ENCODE assay signal across 16 cellular contexts in the genomic region with DNA sequence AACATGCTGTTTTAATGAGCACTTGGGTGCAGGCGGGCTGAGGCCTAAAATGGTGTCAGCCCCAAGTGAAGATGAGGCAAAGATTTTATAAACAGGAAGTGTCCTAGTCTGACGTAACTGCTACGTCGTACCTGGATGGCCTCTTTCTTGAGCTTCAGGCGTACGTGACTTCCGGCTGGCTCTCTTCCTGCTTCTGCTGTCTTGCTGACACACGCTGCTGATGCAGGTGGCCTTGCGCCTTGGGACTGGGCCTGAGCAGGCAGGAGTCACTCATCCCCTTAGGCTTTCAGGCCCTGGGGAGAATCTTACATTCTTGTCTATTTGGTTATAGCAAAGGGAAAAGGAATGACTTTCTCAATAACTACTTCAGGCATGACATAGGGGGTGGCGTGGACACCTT. TPM values are rescaled to one million over a fixed set of nuclear protein-coding genes. Genes with fewer than 3 reads are reported as not detected.
A peak's percentile ranks its signal among the peaks of the same experiment; 100 is the strongest.
DNase-seq lines count a peak whose midpoint lies in the region; ATAC-seq and TF ChIP-seq lines count a peak whose summit lies in the region.
"Had no signal": no experiment of that assay in that cellular context is flagged by ENCODE, and none has a peak within 500 bp of the region (broad histone marks: within the 10 kb centered on the region; RNA-seq: fewer than 3 reads in every experiment).

No MANE protein-coding gene starts in this region.

- WGBS in neuronal stem cell (ENCODE audit: extremely low coverage in 2 of 2, insufficient read length in 2 of 2, insufficient replicate concordance in 1 of 2), 2 donors: no CpG with 5 or more reads among the region's 10 CpGs

- H3K79me2 ChIP-seq in GM23338 (replicated peaks; ENCODE audit: insufficient read depth): no peaks in the 10 kb centered on the region

- peak overlapping the region; percentile 96 for H2AFZ ChIP-seq in GM23338
- H2AFZ ChIP-seq in neuronal stem cell (ENCODE audit: low read length): no peak overlapping the region

- H3K4ac ChIP-seq in neuronal stem cell (ENCODE audit: low read length): no peak overlapping the region

- no peak overlapping the region for H3K14ac ChIP-seq in neuronal stem cell (ENCODE audit: low read length)

- no peak overlapping the region for H2AK5ac ChIP-seq in neuronal stem cell (ENCODE audit: low read depth, low read length)

- H2BK12ac ChIP-seq in neuronal stem cell (ENCODE audit: low read length): no peak overlapping the region

- no peak for TF ChIP-seq CTCF in GM23338 (conservative IDR thresholded peaks at IDR 0.05; ENCODE audit: low read depth in 2 of 2)
- no peak for TF ChIP-seq CTCF in GM13976 (IDR thresholded peaks at IDR 0.05; ENCODE audit: borderline replicate concordance, control extremely low read depth, extremely low read depth, insufficient read depth, missing control alignments)

- H3K4me2 ChIP-seq in GM23338 (no peak overlapping the region), neuronal stem cell (ENCODE audit: insufficient read depth, low read length, poor library complexity, severe bottlenecking) (no peak overlapping the region)

- no peak overlapping the region for H4K8ac ChIP-seq in neuronal stem cell (ENCODE audit: low read depth, low read length)

- H3K4me3 ChIP-seq in GM23338: no peak overlapping the region
- no peak overlapping the region for H3K4me3 ChIP-seq in neuronal stem cell (ENCODE audit: low read length in 2 of 2)
- H3K4me3 ChIP-seq: SJCRH30 had no signal

- peak overlapping the region; percentile 59 for H3K18ac ChIP-seq in neuronal stem cell (ENCODE audit: low read length)

- H2BK5ac ChIP-seq in neuronal stem cell (ENCODE audit: low read length): no peak overlapping the region

- DNase-seq in activated naive CD4-positive, alpha-beta T cell treated with anti-CD3 and anti-CD28 coated beads for 36 hours: no peak
- DNase-seq in activated naive CD4-positive, alpha-beta T cell treated with anti-CD3 and anti-CD28 coated beads, Interleukin-2, amount 50 U/mL, for 16 hours: no peak
- no peak for DNase-seq in GM23338 (ENCODE audit: low spot score)
- DNase-seq in activated naive CD8-positive, alpha-beta T cell treated with anti-CD3 and anti-CD28 coated beads, Interleukin-2, amount 10 ng/mL, durations not matched to agents 7 days and 5 days: no peak
- DNase-seq in neuronal stem cell (ENCODE audit: low spot score): no peak
- no peak for DNase-seq in GM13976 (ENCODE audit: low spot score)
- no peak for DNase-seq in NCI-H82 (lab: John Stamatoyannopoulos, UW)
- DNase-seq: DMS 273 treated with DMSO at 0.1 percent for 48 hours, KBM-7, NCI-H1105 treated with DMSO at 0.1 percent for 48 hours, NCI-H1694 treated with DMSO at 0.1 percent for 48 hours, NCI-H2107, NCI-H510A treated with DMSO at 0.1 percent for 48 hours, NCI-H774, SJCRH30 had no signal

- H3K9me3 Mint-ChIP-seq in activated naive CD4-positive, alpha-beta T cell treated with anti-CD3 and anti-CD28 coated beads for 36 hours: no peaks in the 10 kb centered on the region
- no peaks in the 10 kb centered on the region for H3K9me3 Mint-ChIP-seq in GM23338
- no peaks in the 10 kb centered on the region for H3K9me3 Mint-ChIP-seq in activated naive CD8-positive, alpha-beta T cell treated with anti-CD3 and anti-CD28 coated beads, Interleukin-2, amount 10 ng/mL, durations not matched to agents 7 days and 5 days

- peak overlapping the region; percentile 64 for H3K27ac Mint-ChIP-seq in activated naive CD4-positive, alpha-beta T cell treated with anti-CD3 and anti-CD28 coated beads for 36 hours
- no peak overlapping the region for H3K27ac Mint-ChIP-seq in GM23338
- peak overlapping the region; percentile 60 for H3K27ac Mint-ChIP-seq in activated naive CD8-positive, alpha-beta T cell treated with anti-CD3 and anti-CD28 coated beads, Interleukin-2, amount 10 ng/mL, durations not matched to agents 7 days and 5 days

- H3K27me3 Mint-ChIP-seq in activated naive CD4-positive, alpha-beta T cell treated with anti-CD3 and anti-CD28 coated beads for 36 hours (ENCODE audit: low read depth): no peaks in the 10 kb centered on the region
- peaks cover 4% of the 10 kb centered on the region for H3K27me3 Mint-ChIP-seq in GM23338 (ENCODE audit: insufficient read depth, low read depth, poor library complexity)
- H3K27me3 Mint-ChIP-seq in activated naive CD8-positive, alpha-beta T cell treated with anti-CD3 and anti-CD28 coated beads, Interleukin-2, amount 10 ng/mL, durations not matched to agents 7 days and 5 days: peaks cover 2% of the 10 kb centered on the region

- no peak overlapping the region for H3K23ac ChIP-seq in neuronal stem cell (ENCODE audit: low read depth, low read length, poor library complexity)

- H4K20me1 ChIP-seq in GM23338 (replicated peaks; ENCODE audit: insufficient read depth): no peaks in the 10 kb centered on the region

- in situ Hi-C loops in GM13976 (cut with MboI; ENCODE audit: low sequenced_read_pairs, unreplicated experiment): loop anchor here (5.0 kb wide), 1 partner anchor 132 kb away; no protein-coding TSS in a partner anchor

- no peak overlapping the region for H2BK15ac ChIP-seq in neuronal stem cell (ENCODE audit: low read length)

- peaks cover 5% of the 10 kb centered on the region; the same call in 1 of the 2 replicates for H3K4me1 ChIP-seq in GM23338 (ENCODE audit: insufficient read depth)
- no peaks in the 10 kb centered on the region for H3K4me1 ChIP-seq in neuronal stem cell (ENCODE audit: control insufficient read depth in 2 of 2, insufficient read depth in 1 of 2, low read depth in 1 of 2, low read length in 2 of 2)
- H3K4me1 ChIP-seq: SJCRH30 had no signal

- POLR2A ChIA-PET in activated naive CD8-positive, alpha-beta T cell treated with anti-CD3 and anti-CD28 coated beads, Interleukin-2, amount 10 ng/mL, durations not matched to agents 7 days and 5 days (lab: Charles Lee): no interaction called here

- H3K4me1 Mint-ChIP-seq in activated naive CD4-positive, alpha-beta T cell treated with anti-CD3 and anti-CD28 coated beads for 36 hours (ENCODE audit: low read depth): peaks cover 14% of the 10 kb centered on the region
- H3K4me1 Mint-ChIP-seq in GM23338: peaks cover 2% of the 10 kb centered on the region; the same call in 2 of the 3 replicates
- peaks cover 10% of the 10 kb centered on the region for H3K4me1 Mint-ChIP-seq in activated naive CD8-positive, alpha-beta T cell treated with anti-CD3 and anti-CD28 coated beads, Interleukin-2, amount 10 ng/mL, durations not matched to agents 7 days and 5 days

- H4K91ac ChIP-seq in neuronal stem cell (ENCODE audit: low read depth, low read length, poor library complexity): no peak overlapping the region

- H3K27ac ChIP-seq in GM23338 (ENCODE audit: low read depth) (no peak overlapping the region), neuronal stem cell (replicated peaks; ENCODE audit: low read length) (no peak overlapping the region)
- H3K27ac ChIP-seq: SJCRH30 had no signal

- no peaks in the 10 kb centered on the region for H3K36me3 ChIP-seq in GM23338 (ENCODE audit: insufficient read depth)
- H3K36me3 ChIP-seq in neuronal stem cell (replicated peaks in 1 of 2; ENCODE audit: control insufficient read depth in 2 of 2, insufficient read depth in 2 of 2, low read length in 2 of 2): no peaks in the 10 kb centered on the region
- H3K36me3 ChIP-seq: SJCRH30 had no signal

- no peak overlapping the region for H3K9ac ChIP-seq in neuronal stem cell (ENCODE audit: low read depth, low read length, poor library complexity)

- no peak overlapping the region for H2BK120ac ChIP-seq in neuronal stem cell (ENCODE audit: low read depth, low read length)

- H3K36me3 Mint-ChIP-seq in activated naive CD4-positive, alpha-beta T cell treated with anti-CD3 and anti-CD28 coated beads for 36 hours (ENCODE audit: low read depth): no peaks in the 10 kb centered on the region
- no peaks in the 10 kb centered on the region for H3K36me3 Mint-ChIP-seq in GM23338 (ENCODE audit: low read depth)
- H3K36me3 Mint-ChIP-seq in activated naive CD8-positive, alpha-beta T cell treated with anti-CD3 and anti-CD28 coated beads, Interleukin-2, amount 10 ng/mL, durations not matched to agents 7 days and 5 days: no peaks in the 10 kb centered on the region

- no peaks in the 10 kb centered on the region for H3F3A ChIP-seq in GM23338 (replicated peaks; ENCODE audit: low read depth)

- no peak overlapping the region for H3K4me3 Mint-ChIP-seq in activated naive CD4-positive, alpha-beta T cell treated with anti-CD3 and anti-CD28 coated beads for 36 hours
- H3K4me3 Mint-ChIP-seq in GM23338: no peak overlapping the region
- no peak overlapping the region for H3K4me3 Mint-ChIP-seq in activated naive CD8-positive, alpha-beta T cell treated with anti-CD3 and anti-CD28 coated beads, Interleukin-2, amount 10 ng/mL, durations not matched to agents 7 days and 5 days

- H3K9me2 ChIP-seq in GM23338 (ENCODE audit: insufficient read depth): peaks cover 5% of the 10 kb centered on the region; the same call in 1 of the 2 replicates

- no peaks in the 10 kb centered on the region for H3K27me3 ChIP-seq in GM23338 (ENCODE audit: insufficient read depth)
- H3K27me3 ChIP-seq in neuronal stem cell (ENCODE audit: control insufficient read depth in 3 of 3, insufficient read depth in 3 of 3, low read depth in 1 of 3, low read length in 3 of 3): no peaks in the 10 kb centered on the region

- H3K79me1 ChIP-seq in neuronal stem cell (ENCODE audit: low read depth, low read length): no peaks in the 10 kb centered on the region

- no peaks in the 10 kb centered on the region for H3K9me3 ChIP-seq in neuronal stem cell (replicated peaks in 1 of 2; ENCODE audit: control insufficient read depth in 2 of 2, insufficient read depth in 1 of 2, low read depth in 1 of 2, low read length in 2 of 2)

- CTCF ChIA-PET in activated naive CD4-positive, alpha-beta T cell treated with anti-CD3 and anti-CD28 coated beads for 36 hours (lab: Charles Lee): interaction anchor here (0.9 to 2.6 kb wide), 3 partner anchors 136 to 140 kb away, joined by 3 to 7 read pairs (median 5); no protein-coding TSS in a partner anchor

- ATAC-seq in GM23338 (no peak), GM21528 (IDR thresholded peaks at IDR 0.05; ENCODE audit: low FRiP score, unreplicated experiment) (no peak)
- no peak for ATAC-seq in activated naive CD8-positive, alpha-beta T cell treated with anti-CD3 and anti-CD28 coated beads, Interleukin-2, amount 10 ng/mL, durations not matched to agents 7 days and 5 days (ENCODE audit: low read depth)

- intact Hi-C loops in activated naive CD4-positive, alpha-beta T cell treated with anti-CD3 and anti-CD28 coated beads for 36 hours (cut with micrococcal nuclease): loop anchor here (1.0 to 5.0 kb wide), 3 partner anchors 20 to 997 kb away; partner anchors contain the start of gene ABRAXAS1

RNA-seq across cellular contexts. Expression of gene ABRAXAS1, which starts 20.1 kb away (rescaled TPM):
- 10 to 100 TPM; 19.7 to 20.9 TPM for total RNA-seq in activated naive CD4-positive, alpha-beta T cell treated with anti-CD3 and anti-CD28 coated beads for 36 hours
- 25.2 and 26.8 TPM in 2 replicates for total RNA-seq in GM23338 (2014; rRNA removed; shearing (Covaris generic))
- polyA plus RNA-seq in GM23338 (2016; fragmentation: Nextera tagmentation; extraction: Ambion mirVana): 5.7 and 8.0 TPM in 2 replicates
- 10 to 100 TPM; 20.1 to 21.7 TPM for total RNA-seq in activated naive CD8-positive, alpha-beta T cell treated with anti-CD3 and anti-CD28 coated beads, Interleukin-2, amount 10 ng/mL, durations not matched to agents 7 days and 5 days
- 33.6 TPM for polyA plus RNA-seq in neuronal stem cell (2013, experiment 1 of 2)
- polyA plus RNA-seq in neuronal stem cell (2013, experiment 2 of 2): 34.9 TPM

RNA-seq across cellular contexts. Expression of gene GPAT3, which starts 30.9 kb away (rescaled TPM):
- total RNA-seq in activated naive CD4-positive, alpha-beta T cell treated with anti-CD3 and anti-CD28 coated beads for 36 hours: 1 to 10 TPM; 2.0 to 3.1 TPM
- 2.0 and 5.7 TPM in 2 replicates for total RNA-seq in GM23338 (2014; rRNA removed; shearing (Covaris generic))
- polyA plus RNA-seq in GM23338 (2016; fragmentation: Nextera tagmentation; extraction: Ambion mirVana): 0.77 and 1.2 TPM in 2 replicates
- total RNA-seq in activated naive CD8-positive, alpha-beta T cell treated with anti-CD3 and anti-CD28 coated beads, Interleukin-2, amount 10 ng/mL, durations not matched to agents 7 days and 5 days: 1 to 10 TPM; 3.1 to 3.4 TPM
- polyA plus RNA-seq in neuronal stem cell (2013, experiment 1 of 2): 0.13 TPM
- polyA plus RNA-seq in neuronal stem cell (2013, experiment 2 of 2): 0.06 TPM

RNA-seq across cellular contexts. Expression of gene MRPS18C, which starts 49.1 kb away (rescaled TPM):
- 10 to 100 TPM; 67.2 to 69.9 TPM for total RNA-seq in activated naive CD4-positive, alpha-beta T cell treated with anti-CD3 and anti-CD28 coated beads for 36 hours
- total RNA-seq in GM23338 (2014; rRNA removed; shearing (Covaris generic)): 26.8 and 40.6 TPM in 2 replicates
- polyA plus RNA-seq in GM23338 (2016; fragmentation: Nextera tagmentation; extraction: Ambion mirVana): 172 and 197 TPM in 2 replicates
- total RNA-seq in activated naive CD8-positive, alpha-beta T cell treated with anti-CD3 and anti-CD28 coated beads, Interleukin-2, amount 10 ng/mL, durations not matched to agents 7 days and 5 days: 10 to 100 TPM; 53.6 to 60.4 TPM
- 83.7 TPM for polyA plus RNA-seq in neuronal stem cell (2013, experiment 1 of 2)
- 94.4 TPM for polyA plus RNA-seq in neuronal stem cell (2013, experiment 2 of 2)

RNA-seq across cellular contexts. Expression of gene HELQ, which starts 49.4 kb away (rescaled TPM):
- total RNA-seq in activated naive CD4-positive, alpha-beta T cell treated with anti-CD3 and anti-CD28 coated beads for 36 hours: 10 to 100 TPM in 1 of 2 experiments, 1 to 10 TPM in 1; 7.9 to 10.9 TPM
- 6.8 and 8.1 TPM in 2 replicates for total RNA-seq in GM23338 (2014; rRNA removed; shearing (Covaris generic))
- polyA plus RNA-seq in GM23338 (2016; fragmentation: Nextera tagmentation; extraction: Ambion mirVana): 4.3 and 6.8 TPM in 2 replicates
- total RNA-seq in activated naive CD8-positive, alpha-beta T cell treated with anti-CD3 and anti-CD28 coated beads, Interleukin-2, amount 10 ng/mL, durations not matched to agents 7 days and 5 days: 10 to 100 TPM; 27.4 to 28.7 TPM
- 6.9 TPM for polyA plus RNA-seq in neuronal stem cell (2013, experiment 1 of 2)
- 6.8 TPM for polyA plus RNA-seq in neuronal stem cell (2013, experiment 2 of 2)
